12 cellular contexts compared by ENCODE assay signal in genomic region chr5:59317772-59318205, GRCh38.
DNase-seq lines count a peak whose midpoint lies in the region; ATAC-seq and TF ChIP-seq lines count a peak whose summit lies in the region.
"Had no signal": no experiment of that assay in that cellular context is flagged by ENCODE, and none has a peak within 500 bp of the region (broad histone marks: within the 10 kb centered on the region; RNA-seq: fewer than 3 reads in every experiment).

No MANE protein-coding gene starts in this region.

- H3K36me3 Mint-ChIP-seq in WTC11, result no peaks in the 10 kb centered on the region
- H3K36me3 Mint-ChIP-seq: activated naive CD4-positive, alpha-beta T cell treated with anti-CD3 and anti-CD28 coated beads, Interleukin-2, amount 50 U/mL, for 24 hours; memory B cell had no signal

- TF ChIP-seq CTCF in C4-2B (conservative IDR thresholded peaks at IDR 0.05), result no peak
- no peak for TF ChIP-seq CTCF in WTC11 (IDR thresholded peaks at IDR 0.05)
- TF ChIP-seq CTCF in left lung (IDR thresholded peaks at IDR 0.05), result no peak
- TF ChIP-seq CTCF in sigmoid colon (IDR thresholded peaks at IDR 0.05), result no peak

- H3K9me3 ChIP-seq in left lung (no peaks in the 10 kb centered on the region), sigmoid colon (no peaks in the 10 kb centered on the region)

- H3K4me3 ChIP-seq in left lung (no peak overlapping the region), sigmoid colon (no peak overlapping the region)
- H3K4me3 ChIP-seq: K562 had no signal

- no peak for TF ChIP-seq POLR2A in sigmoid colon (IDR thresholded peaks at IDR 0.05)

- H3K4me1 Mint-ChIP-seq in WTC11, result peaks cover 17% of the 10 kb centered on the region
- H3K4me1 Mint-ChIP-seq: activated naive CD4-positive, alpha-beta T cell treated with anti-CD3 and anti-CD28 coated beads, Interleukin-2, amount 50 U/mL, for 24 hours had no signal

- CTCF ChIA-PET in WTC11 (lab: Charles Lee), result interaction anchor here (1.2 to 1.5 kb wide), 2 partner anchors 39 to 50 kb away, joined by 3 to 6 read pairs; no protein-coding TSS in a partner anchor

- 9 to 45% methylated on average over 4 of the region's 4 CpGs for WGBS in sigmoid colon, 2 donors

- H3K27ac Mint-ChIP-seq in WTC11, result no peak overlapping the region
- H3K27ac Mint-ChIP-seq: activated naive CD4-positive, alpha-beta T cell treated with anti-CD3 and anti-CD28 coated beads, Interleukin-2, amount 50 U/mL, for 24 hours; memory B cell had no signal

- ATAC-seq in WTC11 (0 out of 2 replicates have a peak, but pooled peaks have one; percentile 15), left lung (peak; percentile 22), HG02840 (IDR thresholded peaks at IDR 0.05; ENCODE audit: low FRiP score, unreplicated experiment) (no peak)
- ATAC-seq: K562 had no signal

- peaks cover 8% of the 10 kb centered on the region for H3K9me3 Mint-ChIP-seq in WTC11
- H3K9me3 Mint-ChIP-seq: activated naive CD4-positive, alpha-beta T cell treated with anti-CD3 and anti-CD28 coated beads, Interleukin-2, amount 50 U/mL, for 24 hours; memory B cell had no signal

- H3K27me3 Mint-ChIP-seq in WTC11 (ENCODE audit: low read depth), result no peaks in the 10 kb centered on the region; the same call in 1 of the 2 replicates
- H3K27me3 Mint-ChIP-seq: memory B cell had no signal

- H3K27ac ChIP-seq in C4-2B (peak overlapping the region; percentile 100), left lung (no peak overlapping the region), sigmoid colon (peak overlapping the region; percentile 61 to 89 (median 80))

- DNase-seq in WTC11 (ENCODE audit: low spot score) (no peak), left lung (no peak), sigmoid colon (no peak), amniotic stem cell (lab: John Stamatoyannopoulos, UW) (no peak), NCI-H82 treated with DMSO at 0.1 percent for 48 hours (lab: John Stamatoyannopoulos, UW; ENCODE audit: unreplicated experiment) (no peak), GF-D8 (lab: John Stamatoyannopoulos, UW) (no peak)
- DNase-seq: T-helper 1 cell had no signal

- no peak for TF ChIP-seq EP300 in sigmoid colon (IDR thresholded peaks at IDR 0.05)

- intact Hi-C loops in left lung (cut with DNase I), result no loop called here
- intact Hi-C loops in sigmoid colon (cut with DNase I), result loop anchor here (5.0 kb wide), 1 partner anchor 40 kb away; no protein-coding TSS in a partner anchor

- POLR2A ChIA-PET in WTC11 (lab: Charles Lee), result no interaction called here

- no peak overlapping the region for H3K4me3 Mint-ChIP-seq in WTC11
- H3K4me3 Mint-ChIP-seq: activated naive CD4-positive, alpha-beta T cell treated with anti-CD3 and anti-CD28 coated beads, Interleukin-2, amount 50 U/mL, for 24 hours; memory B cell had no signal

- H3K4me1 ChIP-seq in left lung (peaks cover 0 to 9% of the 10 kb centered on the region in 2 donors), sigmoid colon (peaks cover 0 to 83% (median 67%) of the 10 kb centered on the region in 4 donors)

- H3K27me3 ChIP-seq in left lung (no peaks in the 10 kb centered on the region), sigmoid colon (no peaks in the 10 kb centered on the region)

- H3K36me3 ChIP-seq in left lung (no peaks in the 10 kb centered on the region), sigmoid colon (no peaks in the 10 kb centered on the region)

TF ChIP-seq in WTC11, 78 proteins besides CTCF, POLR2A, EP300 and RAD21:
- TF ChIP-seq ATF2 (CRISPR knock-in tag; IDR thresholded peaks at IDR 0.05; ENCODE audit: borderline replicate concordance, low read depth) (no peak), CDX4 (CRISPR knock-in tag; IDR thresholded peaks at IDR 0.05; ENCODE audit: borderline replicate concordance) (no peak)
TF ChIP-seq in WTC11: peak in this region for 0.

Comparison
In these comparisons a context has a peak if more than half of its experiments do, and no peak if none do; other contexts are left out.
1. H3K27ac ChIP-seq: peak in C4-2B (single experiment) and sigmoid colon (4 of 4); none in left lung (0 of 2).